9 cellular contexts compared by ENCODE assay signal in genomic region chr16:813204-813915, GRCh38. TPM values are rescaled to one million over a fixed set of nuclear protein-coding genes. Genes with fewer than 3 reads are reported as not detected.
DNase-seq lines count a peak whose midpoint lies in the region; ATAC-seq lines count a peak whose summit lies in the region.
"Had no signal": no experiment of that assay in that cellular context is flagged by ENCODE, and none has a peak within 500 bp of the region (broad histone marks: within the 10 kb centered on the region; RNA-seq: fewer than 3 reads in every experiment).

No MANE protein-coding gene starts in this region.

- peaks cover 8% of the 10 kb centered on the region for H3K36me3 ChIP-seq in NT2/D1 (ENCODE audit: insufficient read depth, insufficient read length, low read length)

- H3K4me1 ChIP-seq in NT2/D1 (ENCODE audit: insufficient read depth, insufficient read length) = peaks cover 11% of the 10 kb centered on the region

- no peaks in the 10 kb centered on the region for H3K9me3 ChIP-seq in NT2/D1 (ENCODE audit: insufficient read depth, low read length)

- peak; percentile 84 to 88 for ATAC-seq in left cardiac atrium
- ATAC-seq in HG02885 (IDR thresholded peaks at IDR 0.05; ENCODE audit: poor library complexity, unreplicated experiment) = no peak

- H3K4me3 ChIP-seq in NT2/D1 (ENCODE audit: insufficient read length, low read depth) = peak overlapping the region; percentile 21
- H3K4me3 ChIP-seq: SK-N-MC had no signal

- no peaks in the 10 kb centered on the region for H3K27me3 ChIP-seq in NT2/D1 (ENCODE audit: insufficient read depth, insufficient read length)

- DNase-seq in EH (ENCODE audit: low read depth) = peak; percentile 55
- no peak for DNase-seq in NT2/D1 (ENCODE audit: low read depth, low spot score)
- peak in 3 of 4 experiments; percentile 35 to 48 (median 35) for DNase-seq in activated naive CD4-positive, alpha-beta T cell (lab: John Stamatoyannopoulos, UW)
- DNase-seq in left cardiac atrium = peak; percentile 58
- DNase-seq in retina = peak; percentile 74
- no peak for DNase-seq in SIG-M5 treated with dmso at 0.1 percent for 504 hours (lab: John Stamatoyannopoulos, UW; ENCODE audit: unreplicated experiment)
- DNase-seq in NCI-H1105 (lab: John Stamatoyannopoulos, UW) = no peak

- peak overlapping the region; percentile 80 for H3K9ac ChIP-seq in NT2/D1 (ENCODE audit: insufficient read length, low read depth)

- intact Hi-C loops in left cardiac atrium (cut with DNase I) = no loop called here

RNA-seq across cellular contexts. Expression of gene GNG13, which starts 12.8 kb away (rescaled TPM):
- not detected for total RNA-seq in left cardiac atrium

RNA-seq across cellular contexts. Expression of gene CHTF18, which starts 24.9 kb away (rescaled TPM):
- total RNA-seq in left cardiac atrium = 1 to 10 TPM; 4.7 to 8.8 TPM

RNA-seq across cellular contexts. Expression of gene RPUSD1, which starts 25.2 kb away (rescaled TPM):
- 10 to 100 TPM; 11.1 to 11.4 TPM for total RNA-seq in left cardiac atrium

RNA-seq across cellular contexts. Expression of gene MSLN, which starts 52.8 kb away (rescaled TPM):
- total RNA-seq in left cardiac atrium = 10 to 100 TPM; 12.6 to 13.0 TPM

Comparison
In these comparisons a context has a peak if more than half of its experiments do, and no peak if none do; other contexts are left out.
1. DNase-seq: peak in EH (single experiment), activated naive CD4-positive, alpha-beta T cell (3 of 4), left cardiac atrium (single experiment) and retina (single experiment); none in NT2/D1 (single experiment), SIG-M5 treated with dmso at 0.1 percent for 504 hours (single experiment) and NCI-H1105 (single experiment).